26 cellular contexts compared by ENCODE assay signal in genomic region chr14:87898301-87898700, GRCh38.
"Had no signal": no experiment of that assay in that cellular context is flagged by ENCODE, and none has a peak within 500 bp of the region (broad histone marks: within the 10 kb centered on the region; RNA-seq: fewer than 3 reads in every experiment).

No MANE protein-coding gene starts in this region.

- H3K27ac ChIP-seq: heart right ventricle, neutrophil, skin epidermis, upper lobe of left lung, vagina had no signal

- ATAC-seq: activated CD8-positive, alpha-beta T cell treated with anti-CD3 and anti-CD28 coated beads for 36 hours; activated T-cell treated with anti-CD3 and anti-CD28 coated beads, Interleukin-2, amount 50 U/mL, for 4 hours; activated T-helper 17 cell treated with anti-CD3 and anti-CD28 coated beads, Interleukin-2, amount 50 U/mL, for 72 hours; esophagus mucosa; heart right ventricle; left ventricle myocardium superior; sciatic nerve; stimulated activated effector memory CD8-positive, alpha-beta T cell treated with anti-CD3 and anti-CD28 coated beads, Interleukin-12 subunit alpha, Interleukin-12 subunit beta, amount 100 ng/mL, for 72 hours; T-helper 17 cell; WTC11 had no signal

- H3K4me1 ChIP-seq: heart right ventricle, upper lobe of left lung, vagina had no signal

- DNase-seq: activated CD4-positive, alpha-beta T cell treated with anti-CD3 and anti-CD28 coated beads for 1 hour; activated CD4-positive, alpha-beta T cell treated with anti-CD3 and anti-CD28 coated beads, Interleukin-2, amount 50 U/mL, for 1 hour; activated CD8-positive, alpha-beta T cell treated with anti-CD3 and anti-CD28 coated beads for 36 hours; activated gamma-delta T cell treated with Interleukin-2 at 50 U/mL for 16 hours; activated naive CD4-positive, alpha-beta T cell treated with anti-CD3 and anti-CD28 coated beads, Interleukin-2, amount 50 U/mL, for 16 hours; activated T-cell treated with anti-CD3 and anti-CD28 coated beads, Interleukin-2, amount 50 U/mL, for 4 hours; amygdala; caudate nucleus; foreskin fibroblast; heart right ventricle; left ventricle myocardium superior; nephron progenitor cell; stimulated activated CD4-positive, alpha-beta T cell treated with anti-CD3 and anti-CD28 coated beads, Interleukin-12 subunit alpha, Interleukin-12 subunit beta, amount 100 ng/mL, for 4 hours; stimulated activated CD4-positive, alpha-beta T cell treated with anti-CD3 and anti-CD28 coated beads, Interleukin-4, amount 100 ng/mL, for 1 hour; substantia nigra; T-helper 17 cell; T1000; upper lobe of left lung had no signal

- H3K9me3 ChIP-seq: heart right ventricle, neutrophil, upper lobe of left lung, vagina had no signal

- H3K4me3 ChIP-seq: heart right ventricle, skin epidermis, upper lobe of left lung, vagina had no signal

- H3K27me3 ChIP-seq: upper lobe of left lung, vagina had no signal

- H3K36me3 ChIP-seq: heart right ventricle, neutrophil, upper lobe of left lung, vagina had no signal
